Comparison of ENCODE assay signal across 24 cellular contexts in genomic region chr5:65903581-65903980, GRCh38.
"Had no signal": no experiment of that assay in that cellular context is flagged by ENCODE, and none has a peak within 500 bp of the region (broad histone marks: within the 10 kb centered on the region; RNA-seq: fewer than 3 reads in every experiment).

No MANE protein-coding gene starts in this region.

- H3K4me2 ChIP-seq: SK-N-SH had no signal

- H3K27ac ChIP-seq: WERI-Rb-1 had no signal

- H3K36me3 ChIP-seq: WERI-Rb-1 had no signal

- H3K27me3 Mint-ChIP-seq: activated CD4-positive, alpha-beta T cell treated with anti-CD3 and anti-CD28 coated beads for 36 hours; activated naive CD8-positive, alpha-beta T cell treated with anti-CD3 and anti-CD28 coated beads for 36 hours; activated T-helper 17 cell treated with anti-CD3 and anti-CD28 coated beads, Interleukin-2, amount 50 U/mL, for 72 hours had no signal

- DNase-seq: activated CD4-positive, alpha-beta memory T cell treated with anti-CD3 and anti-CD28 coated beads, Interleukin-2, amount 10 ng/mL, durations not matched to agents 7 days and 5 days; activated CD4-positive, alpha-beta T cell treated with anti-CD3 and anti-CD28 coated beads for 36 hours; activated CD4-positive, alpha-beta T cell treated with anti-CD3 and anti-CD28 coated beads, Interleukin-2, amount 50 U/mL, for 1 hour; activated gamma-delta T cell; activated naive CD4-positive, alpha-beta T cell treated with anti-CD3 and anti-CD28 coated beads for 36 hours; activated naive CD8-positive, alpha-beta T cell treated with anti-CD3 and anti-CD28 coated beads for 36 hours; activated T-cell treated with anti-CD3 and anti-CD28 coated beads for 4 hours; activated T-cell treated with anti-CD3 and anti-CD28 coated beads, Interleukin-2, amount 50 U/mL, for 48 hours; central memory CD4-positive, alpha-beta T cell; Kasumi-1; MV-4-11; NCI-H1105; NCI-H1436; NCI-H1694 treated with DMSO at 0.1 percent for 48 hours; NCI-H2029 treated with DMSO at 0.1 percent for 48 hours; NCI-H510A treated with DMSO at 0.1 percent for 48 hours; NCI-H69; RPMI8226; SK-N-SH; T-helper 1 cell; WERI-Rb-1 had no signal

- H3K9me3 ChIP-seq: SK-N-SH had no signal

- H3K4me1 Mint-ChIP-seq: activated CD4-positive, alpha-beta memory T cell treated with anti-CD3 and anti-CD28 coated beads, Interleukin-2, amount 10 ng/mL, durations not matched to agents 7 days and 5 days; activated T-helper 17 cell treated with anti-CD3 and anti-CD28 coated beads, Interleukin-2, amount 50 U/mL, for 72 hours had no signal

- H3K9me2 ChIP-seq: SK-N-SH had no signal

- H3K36me3 Mint-ChIP-seq: activated naive CD8-positive, alpha-beta T cell treated with anti-CD3 and anti-CD28 coated beads for 36 hours had no signal

- H3K9ac ChIP-seq: SK-N-SH had no signal

- H3K4me3 Mint-ChIP-seq: activated CD4-positive, alpha-beta memory T cell treated with anti-CD3 and anti-CD28 coated beads, Interleukin-2, amount 10 ng/mL, durations not matched to agents 7 days and 5 days; activated CD4-positive, alpha-beta T cell treated with anti-CD3 and anti-CD28 coated beads for 36 hours; activated naive CD4-positive, alpha-beta T cell treated with anti-CD3 and anti-CD28 coated beads for 36 hours; activated naive CD8-positive, alpha-beta T cell treated with anti-CD3 and anti-CD28 coated beads for 36 hours; activated T-helper 17 cell treated with anti-CD3 and anti-CD28 coated beads, Interleukin-2, amount 50 U/mL, for 72 hours had no signal

- H3K27ac Mint-ChIP-seq: activated CD4-positive, alpha-beta memory T cell treated with anti-CD3 and anti-CD28 coated beads, Interleukin-2, amount 10 ng/mL, durations not matched to agents 7 days and 5 days; activated CD4-positive, alpha-beta T cell treated with anti-CD3 and anti-CD28 coated beads for 36 hours; activated naive CD4-positive, alpha-beta T cell treated with anti-CD3 and anti-CD28 coated beads for 36 hours; activated naive CD8-positive, alpha-beta T cell treated with anti-CD3 and anti-CD28 coated beads for 36 hours; activated T-helper 17 cell treated with anti-CD3 and anti-CD28 coated beads, Interleukin-2, amount 50 U/mL, for 72 hours had no signal

- ATAC-seq: activated CD4-positive, alpha-beta T cell treated with anti-CD3 and anti-CD28 coated beads for 36 hours; activated T-helper 17 cell treated with anti-CD3 and anti-CD28 coated beads, Interleukin-2, amount 50 U/mL, for 72 hours; Right ventricle myocardium inferior had no signal

- H3K9me3 Mint-ChIP-seq: activated CD4-positive, alpha-beta memory T cell treated with anti-CD3 and anti-CD28 coated beads, Interleukin-2, amount 10 ng/mL, durations not matched to agents 7 days and 5 days; activated naive CD8-positive, alpha-beta T cell treated with anti-CD3 and anti-CD28 coated beads for 36 hours had no signal

- FAIRE-seq: bronchial epithelial cell had no signal
